ENCODE assay signal across 8 cellular contexts in genomic region chr14:71321556-71322315, GRCh38. TPM values are rescaled to one million over a fixed set of nuclear protein-coding genes. Genes with fewer than 3 reads are reported as not detected.
DNase-seq lines count a peak whose midpoint lies in the region; ATAC-seq and TF ChIP-seq lines count a peak whose summit lies in the region.

No MANE protein-coding gene starts in this region.

- no peaks in the 10 kb centered on the region for H3K36me3 ChIP-seq in neural progenitor cell

- peak overlapping the region; percentile 83 for H3K9ac ChIP-seq in neural progenitor cell

- peaks cover 40% of the 10 kb centered on the region for H3K4me1 Mint-ChIP-seq in neural progenitor cell

- peak overlapping the region; percentile 99 for H3K4me2 ChIP-seq in neural progenitor cell

- peaks cover 25% of the 10 kb centered on the region for H3F3A ChIP-seq in neural progenitor cell (ENCODE audit: low read depth)

- H3K9me3 Mint-ChIP-seq in neural progenitor cell: no peaks in the 10 kb centered on the region

- no peaks in the 10 kb centered on the region for H3K27me3 ChIP-seq in neural progenitor cell

- ATAC-seq in GM18502 (IDR thresholded peaks at IDR 0.05; ENCODE audit: poor library complexity, unreplicated experiment): no peak

- H3K79me2 ChIP-seq in neural progenitor cell (ENCODE audit: low read depth): peaks cover 58% of the 10 kb centered on the region

- TF ChIP-seq CTCF in VCaP (conservative IDR thresholded peaks at IDR 0.05) (no peak), neural progenitor cell (IDR thresholded peaks at IDR 0.05) (no peak)

- H3K27me3 Mint-ChIP-seq in neural progenitor cell (ENCODE audit: insufficient read depth, low read depth): peaks cover 2% of the 10 kb centered on the region

- peak overlapping the region; percentile 77 for H3K27ac Mint-ChIP-seq in neural progenitor cell

- H3K4me3 Mint-ChIP-seq in neural progenitor cell: peak overlapping the region; percentile 96

- H3K36me3 Mint-ChIP-seq in neural progenitor cell: peaks cover 13% of the 10 kb centered on the region

- no peaks in the 10 kb centered on the region for H3K9me3 ChIP-seq in neural progenitor cell (ENCODE audit: low read depth)

- H4K20me1 ChIP-seq in neural progenitor cell (ENCODE audit: low read depth): peaks cover 24% of the 10 kb centered on the region

- DNase-seq in NCI-H1092 treated with DMSO at 0.1 percent for 48 hours (lab: John Stamatoyannopoulos, UW) (peak; percentile 39), NCI-H1092 (lab: John Stamatoyannopoulos, UW) (no peak), NCI-H1105 treated with DMSO at 0.1 percent for 48 hours (lab: John Stamatoyannopoulos, UW) (peak; percentile 81), fibroblast of peridontal ligament (ENCODE audit: extremely low read depth) (peak; percentile 51), neural progenitor cell (ENCODE audit: low spot score) (peak; percentile 69), mesenteric fat pad (ENCODE audit: low spot score) (no peak)

- H3K4me1 ChIP-seq in neural progenitor cell: peaks cover 35% of the 10 kb centered on the region

- peak overlapping the region; percentile 95 for H3K4me3 ChIP-seq in neural progenitor cell

- H3K27ac ChIP-seq in VCaP: peak overlapping the region; percentile 94
- no peak overlapping the region for H3K27ac ChIP-seq in neural progenitor cell

- peak overlapping the region; percentile 75 for H2AFZ ChIP-seq in neural progenitor cell (replicated peaks)

RNA-seq across cellular contexts. Expression of gene SIPA1L1, which starts 1.5 kb away (rescaled TPM):
- total RNA-seq in neural progenitor cell (ENCODE audit: low replicate concordance) (28.7 and 30.0 TPM in 2 replicates), mesenteric fat pad (23.7 TPM)

Comparison
In these comparisons a context has a peak if more than half of its experiments do, and no peak if none do; other contexts are left out.
1. DNase-seq: peak in NCI-H1092 treated with DMSO at 0.1 percent for 48 hours (single experiment), NCI-H1105 treated with DMSO at 0.1 percent for 48 hours (single experiment), fibroblast of peridontal ligament (single experiment) and neural progenitor cell (single experiment); none in NCI-H1092 (single experiment) and mesenteric fat pad (single experiment).